In genomic region chr4:165112258-165113156, GRCh38 we compare ENCODE assay signal across 1 cellular context.
TF ChIP-seq lines count a peak whose summit lies in the region.

TMEM192 (minus strand) TSS chr4:165112860; CDS start chr4:165112773, 87 bp downstream.

TF ChIP-seq in WTC11, 78 proteins besides CTCF, POLR2A, EP300 and RAD21 (continued from another document and continues in another):
- TF ChIP-seq, protein P1, sequence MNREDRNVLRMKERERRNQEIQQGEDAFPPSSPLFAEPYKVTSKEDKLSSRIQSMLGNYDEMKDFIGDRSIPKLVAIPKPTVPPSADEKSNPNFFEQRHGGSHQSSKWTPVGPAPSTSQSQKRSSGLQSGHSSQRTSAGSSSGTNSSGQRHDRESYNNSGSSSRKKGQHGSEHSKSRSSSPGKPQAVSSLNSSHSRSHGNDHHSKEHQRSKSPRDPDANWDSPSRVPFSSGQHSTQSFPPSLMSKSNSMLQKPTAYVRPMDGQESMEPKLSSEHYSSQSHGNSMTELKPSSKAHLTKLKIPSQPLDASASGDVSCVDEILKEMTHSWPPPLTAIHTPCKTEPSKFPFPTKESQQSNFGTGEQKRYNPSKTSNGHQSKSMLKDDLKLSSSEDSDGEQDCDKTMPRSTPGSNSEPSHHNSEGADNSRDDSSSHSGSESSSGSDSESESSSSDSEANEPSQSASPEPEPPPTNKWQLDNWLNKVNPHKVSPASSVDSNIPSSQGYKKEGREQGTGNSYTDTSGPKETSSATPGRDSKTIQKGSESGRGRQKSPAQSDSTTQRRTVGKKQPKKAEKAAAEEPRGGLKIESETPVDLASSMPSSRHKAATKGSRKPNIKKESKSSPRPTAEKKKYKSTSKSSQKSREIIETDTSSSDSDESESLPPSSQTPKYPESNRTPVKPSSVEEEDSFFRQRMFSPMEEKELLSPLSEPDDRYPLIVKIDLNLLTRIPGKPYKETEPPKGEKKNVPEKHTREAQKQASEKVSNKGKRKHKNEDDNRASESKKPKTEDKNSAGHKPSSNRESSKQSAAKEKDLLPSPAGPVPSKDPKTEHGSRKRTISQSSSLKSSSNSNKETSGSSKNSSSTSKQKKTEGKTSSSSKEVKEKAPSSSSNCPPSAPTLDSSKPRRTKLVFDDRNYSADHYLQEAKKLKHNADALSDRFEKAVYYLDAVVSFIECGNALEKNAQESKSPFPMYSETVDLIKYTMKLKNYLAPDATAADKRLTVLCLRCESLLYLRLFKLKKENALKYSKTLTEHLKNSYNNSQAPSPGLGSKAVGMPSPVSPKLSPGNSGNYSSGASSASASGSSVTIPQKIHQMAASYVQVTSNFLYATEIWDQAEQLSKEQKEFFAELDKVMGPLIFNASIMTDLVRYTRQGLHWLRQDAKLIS (CRISPR knock-in tag; IDR thresholded peaks at IDR 0.05; ENCODE audit: borderline replicate concordance), result peak; percentile 77; the same call in 1 of the 2 replicates
- TF ChIP-seq SP1 (CRISPR knock-in tag; conservative IDR thresholded peaks at IDR 0.05) (peak; percentile 91), USF1 (CRISPR knock-in tag; IDR thresholded peaks at IDR 0.05) (peak; percentile 96), ZNF512 (CRISPR knock-in tag; IDR thresholded peaks at IDR 0.05; ENCODE audit: borderline replicate concordance) (no peak), NR3C1 (CRISPR knock-in tag; conservative IDR thresholded peaks at IDR 0.05; ENCODE audit: low read depth) (no peak), SOX15 (CRISPR knock-in tag; IDR thresholded peaks at IDR 0.05) (no peak), AR (CRISPR knock-in tag; IDR thresholded peaks at IDR 0.05) (no peak), ETV6 (CRISPR knock-in tag; IDR thresholded peaks at IDR 0.05) (no peak), FOXP1 (CRISPR knock-in tag; IDR thresholded peaks at IDR 0.05; ENCODE audit: borderline replicate concordance) (no peak; the same call in none of the 2 replicates), GTF2I (CRISPR knock-in tag; conservative IDR thresholded peaks at IDR 0.05) (no peak), ESRRA (CRISPR knock-in tag; IDR thresholded peaks at IDR 0.05; ENCODE audit: borderline replicate concordance) (no peak), EMX1 (CRISPR knock-in tag; IDR thresholded peaks at IDR 0.05) (no peak), JAZF1 (CRISPR knock-in tag; IDR thresholded peaks at IDR 0.05) (no peak), FOXJ3 (CRISPR knock-in tag; IDR thresholded peaks at IDR 0.05; ENCODE audit: borderline replicate concordance) (no peak), PREB (CRISPR knock-in tag; IDR thresholded peaks at IDR 0.05; ENCODE audit: borderline replicate concordance) (no peak), GABPB1 (CRISPR knock-in tag; IDR thresholded peaks at IDR 0.05) (peak; percentile 39; the same call in 1 of the 2 replicates), ARID4B (CRISPR knock-in tag; IDR thresholded peaks at IDR 0.05; ENCODE audit: borderline replicate concordance) (0 out of 2 replicates have a peak, but pooled peaks have one; percentile 54), KAT7 (CRISPR knock-in tag; IDR thresholded peaks at IDR 0.05; ENCODE audit: borderline replicate concordance) (0 out of 2 replicates have a peak, but pooled peaks have one; percentile 29), TEAD4 (CRISPR knock-in tag; IDR thresholded peaks at IDR 0.05) (no peak), JUN (CRISPR knock-in tag; IDR thresholded peaks at IDR 0.05) (no peak), ZBTB21 (CRISPR knock-in tag; IDR thresholded peaks at IDR 0.05; ENCODE audit: borderline replicate concordance) (peak; percentile 56; the same call in 1 of the 2 replicates), IRF2 (CRISPR knock-in tag; IDR thresholded peaks at IDR 0.05; ENCODE audit: borderline replicate concordance, low read depth) (no peak), ZNF317 (CRISPR knock-in tag; IDR thresholded peaks at IDR 0.05; ENCODE audit: borderline replicate concordance, low read depth) (no peak), ELF4 (CRISPR knock-in tag; IDR thresholded peaks at IDR 0.05; ENCODE audit: low read depth) (no peak), TCF7 (CRISPR knock-in tag; IDR thresholded peaks at IDR 0.05; ENCODE audit: low read depth) (0 out of 2 replicates have a peak, but pooled peaks have one; percentile 39)
- TF ChIP-seq, protein P2, sequence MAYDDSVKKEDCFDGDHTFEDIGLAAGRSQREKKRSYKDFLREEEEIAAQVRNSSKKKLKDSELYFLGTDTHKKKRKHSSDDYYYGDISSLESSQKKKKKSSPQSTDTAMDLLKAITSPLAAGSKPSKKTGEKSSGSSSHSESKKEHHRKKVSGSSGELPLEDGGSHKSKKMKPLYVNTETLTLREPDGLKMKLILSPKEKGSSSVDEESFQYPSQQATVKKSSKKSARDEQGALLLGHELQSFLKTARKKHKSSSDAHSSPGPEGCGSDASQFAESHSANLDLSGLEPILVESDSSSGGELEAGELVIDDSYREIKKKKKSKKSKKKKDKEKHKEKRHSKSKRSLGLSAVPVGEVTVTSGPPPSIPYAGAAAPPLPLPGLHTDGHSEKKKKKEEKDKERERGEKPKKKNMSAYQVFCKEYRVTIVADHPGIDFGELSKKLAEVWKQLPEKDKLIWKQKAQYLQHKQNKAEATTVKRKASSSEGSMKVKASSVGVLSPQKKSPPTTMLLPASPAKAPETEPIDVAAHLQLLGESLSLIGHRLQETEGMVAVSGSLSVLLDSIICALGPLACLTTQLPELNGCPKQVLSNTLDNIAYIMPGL (CRISPR knock-in tag; IDR thresholded peaks at IDR 0.05), result peak; percentile 85; the same call in 1 of the 2 replicates
- TF ChIP-seq, protein P3, sequence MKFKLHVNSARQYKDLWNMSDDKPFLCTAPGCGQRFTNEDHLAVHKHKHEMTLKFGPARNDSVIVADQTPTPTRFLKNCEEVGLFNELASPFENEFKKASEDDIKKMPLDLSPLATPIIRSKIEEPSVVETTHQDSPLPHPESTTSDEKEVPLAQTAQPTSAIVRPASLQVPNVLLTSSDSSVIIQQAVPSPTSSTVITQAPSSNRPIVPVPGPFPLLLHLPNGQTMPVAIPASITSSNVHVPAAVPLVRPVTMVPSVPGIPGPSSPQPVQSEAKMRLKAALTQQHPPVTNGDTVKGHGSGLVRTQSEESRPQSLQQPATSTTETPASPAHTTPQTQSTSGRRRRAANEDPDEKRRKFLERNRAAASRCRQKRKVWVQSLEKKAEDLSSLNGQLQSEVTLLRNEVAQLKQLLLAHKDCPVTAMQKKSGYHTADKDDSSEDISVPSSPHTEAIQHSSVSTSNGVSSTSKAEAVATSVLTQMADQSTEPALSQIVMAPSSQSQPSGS (CRISPR knock-in tag; IDR thresholded peaks at IDR 0.05; ENCODE audit: borderline replicate concordance, low read depth), result no peak
- TF ChIP-seq, protein P4, sequence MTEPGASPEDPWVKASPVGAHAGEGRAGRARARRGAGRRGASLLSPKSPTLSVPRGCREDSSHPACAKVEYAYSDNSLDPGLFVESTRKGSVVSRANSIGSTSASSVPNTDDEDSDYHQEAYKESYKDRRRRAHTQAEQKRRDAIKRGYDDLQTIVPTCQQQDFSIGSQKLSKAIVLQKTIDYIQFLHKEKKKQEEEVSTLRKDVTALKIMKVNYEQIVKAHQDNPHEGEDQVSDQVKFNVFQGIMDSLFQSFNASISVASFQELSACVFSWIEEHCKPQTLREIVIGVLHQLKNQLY (CRISPR knock-in tag; IDR thresholded peaks at IDR 0.05), result no peak
- TF ChIP-seq, protein P5, sequence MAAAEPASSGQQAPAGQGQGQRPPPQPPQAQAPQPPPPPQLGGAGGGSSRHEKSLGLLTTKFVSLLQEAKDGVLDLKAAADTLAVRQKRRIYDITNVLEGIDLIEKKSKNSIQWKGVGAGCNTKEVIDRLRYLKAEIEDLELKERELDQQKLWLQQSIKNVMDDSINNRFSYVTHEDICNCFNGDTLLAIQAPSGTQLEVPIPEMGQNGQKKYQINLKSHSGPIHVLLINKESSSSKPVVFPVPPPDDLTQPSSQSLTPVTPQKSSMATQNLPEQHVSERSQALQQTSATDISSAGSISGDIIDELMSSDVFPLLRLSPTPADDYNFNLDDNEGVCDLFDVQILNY (CRISPR knock-in tag; IDR thresholded peaks at IDR 0.05), result 0 out of 2 replicates have a peak, but pooled peaks have one; percentile 38
- TF ChIP-seq, protein P6, sequence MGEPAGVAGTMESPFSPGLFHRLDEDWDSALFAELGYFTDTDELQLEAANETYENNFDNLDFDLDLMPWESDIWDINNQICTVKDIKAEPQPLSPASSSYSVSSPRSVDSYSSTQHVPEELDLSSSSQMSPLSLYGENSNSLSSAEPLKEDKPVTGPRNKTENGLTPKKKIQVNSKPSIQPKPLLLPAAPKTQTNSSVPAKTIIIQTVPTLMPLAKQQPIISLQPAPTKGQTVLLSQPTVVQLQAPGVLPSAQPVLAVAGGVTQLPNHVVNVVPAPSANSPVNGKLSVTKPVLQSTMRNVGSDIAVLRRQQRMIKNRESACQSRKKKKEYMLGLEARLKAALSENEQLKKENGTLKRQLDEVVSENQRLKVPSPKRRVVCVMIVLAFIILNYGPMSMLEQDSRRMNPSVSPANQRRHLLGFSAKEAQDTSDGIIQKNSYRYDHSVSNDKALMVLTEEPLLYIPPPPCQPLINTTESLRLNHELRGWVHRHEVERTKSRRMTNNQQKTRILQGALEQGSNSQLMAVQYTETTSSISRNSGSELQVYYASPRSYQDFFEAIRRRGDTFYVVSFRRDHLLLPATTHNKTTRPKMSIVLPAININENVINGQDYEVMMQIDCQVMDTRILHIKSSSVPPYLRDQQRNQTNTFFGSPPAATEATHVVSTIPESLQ (CRISPR knock-in tag; IDR thresholded peaks at IDR 0.05), result no peak
